Comparison of ENCODE assay signal across 8 cellular contexts in genomic region chr19:34317311-34317927, GRCh38. TPM values are rescaled to one million over a fixed set of nuclear protein-coding genes. Genes with fewer than 3 reads are reported as not detected.
DNase-seq lines count a peak whose midpoint lies in the region; ATAC-seq and TF ChIP-seq lines count a peak whose summit lies in the region.

No MANE protein-coding gene starts in this region.

- no peaks in the 10 kb centered on the region for H3K79me1 ChIP-seq in neuronal stem cell (ENCODE audit: low read depth, low read length)

- H3K14ac ChIP-seq in neuronal stem cell (ENCODE audit: low read length): no peak overlapping the region

- H3K4me3 Mint-ChIP-seq in CD4-positive, alpha-beta T cell: peak overlapping the region; percentile 61

- no peaks in the 10 kb centered on the region for H4K20me1 ChIP-seq in Karpas-422 (ENCODE audit: insufficient read depth, low read depth, low read length)

- H2AFZ ChIP-seq in Karpas-422 (ENCODE audit: low read length) (no peak overlapping the region), neuronal stem cell (ENCODE audit: low read length) (no peak overlapping the region)

- H3K9me3 ChIP-seq in CD4-positive, alpha-beta T cell (ENCODE audit: control insufficient read depth, low read length): no peaks in the 10 kb centered on the region
- H3K9me3 ChIP-seq in Karpas-422 (ENCODE audit: low read length) (no peaks in the 10 kb centered on the region), mucosa of rectum (ENCODE audit: control insufficient read depth in 2 of 2, low read length in 2 of 2) (no peaks in the 10 kb centered on the region), neuronal stem cell (replicated peaks in 1 of 2; ENCODE audit: control insufficient read depth in 2 of 2, insufficient read depth in 1 of 2, low read depth in 1 of 2, low read length in 2 of 2) (no peaks in the 10 kb centered on the region)

- WGBS in neuronal stem cell (ENCODE audit: extremely low coverage in 2 of 2, insufficient read length in 2 of 2, insufficient replicate concordance in 1 of 2), 2 donors: no CpG with 5 or more reads among the region's 6 CpGs

- H3K27me3 ChIP-seq in CD4-positive, alpha-beta T cell (ENCODE audit: control insufficient read depth, insufficient read depth, low read length): no peaks in the 10 kb centered on the region
- H3K27me3 ChIP-seq in Karpas-422 (ENCODE audit: low read length): no peaks in the 10 kb centered on the region
- no peaks in the 10 kb centered on the region for H3K27me3 ChIP-seq in mucosa of rectum (ENCODE audit: control insufficient read depth in 2 of 2, insufficient read depth in 2 of 2, low read length in 2 of 2)
- no peaks in the 10 kb centered on the region for H3K27me3 ChIP-seq in neuronal stem cell (ENCODE audit: control insufficient read depth in 3 of 3, insufficient read depth in 3 of 3, low read depth in 1 of 3, low read length in 3 of 3)

- H3K23ac ChIP-seq in neuronal stem cell (ENCODE audit: low read depth, low read length, poor library complexity): no peak overlapping the region

- H2BK15ac ChIP-seq in neuronal stem cell (ENCODE audit: low read length): no peak overlapping the region

- intact Hi-C loops in CD4-positive, alpha-beta T cell (cut with DNase I, micrococcal nuclease): loop anchor here in 1 of 2 experiments (2.0 to 5.0 kb wide), 3 partner anchors 19 to 100 kb away; no protein-coding TSS in a partner anchor

- H3K4me1 ChIP-seq in Karpas-422 (ENCODE audit: low read length) (peaks cover 52% of the 10 kb centered on the region), mucosa of rectum (ENCODE audit: control insufficient read depth in 2 of 2, insufficient read depth in 2 of 2, low read length in 2 of 2) (peaks cover 8 to 25% of the 10 kb centered on the region in 2 donors), neuronal stem cell (ENCODE audit: control insufficient read depth in 2 of 2, insufficient read depth in 1 of 2, low read depth in 1 of 2, low read length in 2 of 2) (peaks cover 2% of the 10 kb centered on the region in 2 donors)

- no peaks in the 10 kb centered on the region for H3K27me3 Mint-ChIP-seq in CD4-positive, alpha-beta T cell

- TF ChIP-seq CTCF in CD4-positive, alpha-beta T cell (IDR thresholded peaks at IDR 0.05): no peak

- peak overlapping the region; percentile 89 for H3K27ac Mint-ChIP-seq in CD4-positive, alpha-beta T cell

- no peak overlapping the region for H2AK5ac ChIP-seq in neuronal stem cell (ENCODE audit: low read depth, low read length)

- no peak overlapping the region for H2BK120ac ChIP-seq in neuronal stem cell (ENCODE audit: low read depth, low read length)

- H3K36me3 ChIP-seq in Karpas-422 (ENCODE audit: insufficient read depth, low read length) (peaks cover 3% of the 10 kb centered on the region; the same call in 1 of the 2 replicates), mucosa of rectum (ENCODE audit: control insufficient read depth in 2 of 2, insufficient read depth in 2 of 2, low read length in 2 of 2) (peaks cover 10% of the 10 kb centered on the region in 2 donors), neuronal stem cell (replicated peaks in 1 of 2; ENCODE audit: control insufficient read depth in 2 of 2, insufficient read depth in 2 of 2, low read length in 2 of 2) (peaks cover 2 to 28% of the 10 kb centered on the region in 2 donors)

- no peak overlapping the region for H2BK5ac ChIP-seq in neuronal stem cell (ENCODE audit: low read length)

- H4K91ac ChIP-seq in neuronal stem cell (ENCODE audit: low read depth, low read length, poor library complexity): no peak overlapping the region

- H3K4me2 ChIP-seq in Karpas-422 (ENCODE audit: low read depth, low read length, poor library complexity, severe bottlenecking): peak overlapping the region; percentile 46
- no peak overlapping the region for H3K4me2 ChIP-seq in neuronal stem cell (ENCODE audit: insufficient read depth, low read length, poor library complexity, severe bottlenecking)

- no peaks in the 10 kb centered on the region for H3K9me3 Mint-ChIP-seq in CD4-positive, alpha-beta T cell

- peak in 5 of 10 experiments; percentile 8 to 51 (median 23) for DNase-seq in CD4-positive, alpha-beta T cell
- DNase-seq in Karpas-422 (no peak), dermis blood vessel endothelial cell (peak; percentile 73), neuronal stem cell (ENCODE audit: low spot score) (no peak)

- no peak overlapping the region for H3K18ac ChIP-seq in neuronal stem cell (ENCODE audit: low read length)

- H3K9ac ChIP-seq in Karpas-422 (ENCODE audit: low read length) (peak overlapping the region; percentile 46; the same call in 1 of the 2 replicates), mucosa of rectum (ENCODE audit: low read depth in 1 of 2, low read length in 2 of 2) (peak overlapping the region in 1 of 2 donors; percentile 45), neuronal stem cell (ENCODE audit: low read depth, low read length, poor library complexity) (no peak overlapping the region)

- no peaks in the 10 kb centered on the region for H3K9me2 ChIP-seq in Karpas-422 (replicated peaks; ENCODE audit: insufficient read depth, low read length)

- peak overlapping the region; percentile 16 for H3K27ac ChIP-seq in CD4-positive, alpha-beta T cell (ENCODE audit: low read depth, low read length)
- H3K27ac ChIP-seq in Karpas-422 (ENCODE audit: low read length) (peak overlapping the region; percentile 96), mucosa of rectum (ENCODE audit: low read depth in 2 of 2, low read length in 2 of 2) (peak overlapping the region; percentile 61 to 81), neuronal stem cell (replicated peaks; ENCODE audit: low read length) (no peak overlapping the region)

- H3K4me3 ChIP-seq in Karpas-422 (ENCODE audit: low read length) (no peak overlapping the region), mucosa of rectum (ENCODE audit: low read length in 2 of 2) (no peak overlapping the region), neuronal stem cell (ENCODE audit: low read length in 2 of 2) (no peak overlapping the region)

- H3K4me1 Mint-ChIP-seq in CD4-positive, alpha-beta T cell (ENCODE audit: low read depth): peaks cover 68% of the 10 kb centered on the region

- H3K36me3 Mint-ChIP-seq in CD4-positive, alpha-beta T cell (ENCODE audit: low read depth): peaks cover 26% of the 10 kb centered on the region

- POLR2A ChIA-PET in CD4-positive, alpha-beta T cell (lab: Charles Lee): interaction anchor here (1.2 to 2.0 kb wide), 5 partner anchors 15 to 52 kb away, joined by 3 to 6 read pairs (median 3); no protein-coding TSS in a partner anchor

- peak; percentile 83 for ATAC-seq in CD4-positive, alpha-beta T cell (ENCODE audit: poor library complexity)
- ATAC-seq in GM21360 (IDR thresholded peaks at IDR 0.05; ENCODE audit: unreplicated experiment) (no peak), GM18870 (IDR thresholded peaks at IDR 0.05; ENCODE audit: unreplicated experiment) (no peak), HG02852 (IDR thresholded peaks at IDR 0.05; ENCODE audit: unreplicated experiment) (no peak)

- no peak overlapping the region for H4K8ac ChIP-seq in neuronal stem cell (ENCODE audit: low read depth, low read length)

- no peak overlapping the region for H2BK12ac ChIP-seq in neuronal stem cell (ENCODE audit: low read length)

- CTCF ChIA-PET in CD4-positive, alpha-beta T cell (lab: Charles Lee): interaction anchor here (2.0 kb wide), 1 partner anchor 48 kb away, joined by 5 read pairs; no protein-coding TSS in a partner anchor

- H3K4ac ChIP-seq in neuronal stem cell (ENCODE audit: low read length): no peak overlapping the region

- peaks cover 49% of the 10 kb centered on the region for H3K79me2 ChIP-seq in Karpas-422 (ENCODE audit: low read length)

RNA-seq across cellular contexts. Expression of gene GPI, which starts 47.6 kb away (rescaled TPM):
- total RNA-seq in CD4-positive, alpha-beta T cell: 10 to 100 TPM; 85.0 to 86.0 TPM
- total RNA-seq in Karpas-422 (2014; rRNA removed; shearing (Covaris generic); ENCODE audit: low replicate concordance): 219 and 234 TPM in 2 replicates
- 128 and 344 TPM in 2 replicates for total RNA-seq in dermis blood vessel endothelial cell
- polyA plus RNA-seq in neuronal stem cell (2013, experiment 1 of 2): 75.0 TPM
- 71.3 TPM for polyA plus RNA-seq in neuronal stem cell (2013, experiment 2 of 2)
